Comparison of ENCODE assay signal across 1 cellular context in genomic region chr20:62711703-62712101, GRCh38.
TF ChIP-seq lines count a peak whose summit lies in the region.

No MANE protein-coding gene starts in this region.

TF ChIP-seq in K562, 482 proteins besides CTCF, POLR2A, EP300 and RAD21 (continued from another document):
- no peak for TF ChIP-seq ZBTB40 (IDR thresholded peaks at IDR 0.05)
- TF ChIP-seq ZBTB40 (CRISPR knock-in tag; IDR thresholded peaks at IDR 0.05) = no peak
- no peak for TF ChIP-seq KLF10 (CRISPR knock-in tag; IDR thresholded peaks at IDR 0.05)
- no peak for TF ChIP-seq TAF9B (IDR thresholded peaks at IDR 0.05; ENCODE audit: partially characterized antibody)
- no peak for TF ChIP-seq CREBBP (IDR thresholded peaks at IDR 0.05; ENCODE audit: low read depth, low read length)
- TF ChIP-seq ZNF165 (CRISPR knock-in tag; IDR thresholded peaks at IDR 0.05; ENCODE audit: borderline replicate concordance) = no peak
- no peak for TF ChIP-seq MBD2 (IDR thresholded peaks at IDR 0.05; ENCODE audit: borderline replicate concordance, low read depth)
- no peak for TF ChIP-seq MLLT1 (IDR thresholded peaks at IDR 0.05)
- no peak; the same call in 1 of the 2 replicates for TF ChIP-seq THAP12 (CRISPR knock-in tag; IDR thresholded peaks at IDR 0.05)
- no peak for TF ChIP-seq PKNOX1 (IDR thresholded peaks at IDR 0.05)
- TF ChIP-seq HLTF (IDR thresholded peaks at IDR 0.05) = no peak
- 0 out of 2 replicates have a peak, but pooled peaks have one; percentile 35 for TF ChIP-seq ATF6 (CRISPR knock-in tag; IDR thresholded peaks at IDR 0.05)
- TF ChIP-seq RUNX1 (IDR thresholded peaks at IDR 0.05; ENCODE audit: low read depth) = no peak
- TF ChIP-seq SMARCE1 (IDR thresholded peaks at IDR 0.05) = no peak
- no peak for TF ChIP-seq ZNF408 (CRISPR knock-in tag; IDR thresholded peaks at IDR 0.05; ENCODE audit: low read depth)
- TF ChIP-seq TEAD2 (tag; IDR thresholded peaks at IDR 0.05) = no peak
- TF ChIP-seq REST (CRISPR knock-in tag; IDR thresholded peaks at IDR 0.05; ENCODE audit: low read depth) = no peak
- no peak for TF ChIP-seq NUFIP1 (IDR thresholded peaks at IDR 0.05; ENCODE audit: partially characterized antibody)
- no peak for TF ChIP-seq ZNF274 (IDR thresholded peaks at IDR 0.05; ENCODE audit: borderline replicate concordance, low read depth, low read length)
- no peak for TF ChIP-seq PHTF2 (CRISPR knock-in tag; IDR thresholded peaks at IDR 0.05)
- TF ChIP-seq RBM22 (IDR thresholded peaks at IDR 0.05; ENCODE audit: low read depth, low read length, poor library complexity, severe bottlenecking) = no peak
- TF ChIP-seq ZNF143 (CRISPR knock-in tag; IDR thresholded peaks at IDR 0.05) = no peak
- no peak for TF ChIP-seq GTF2B (IDR thresholded peaks at IDR 0.05; ENCODE audit: extremely low read depth, insufficient read length)
- TF ChIP-seq ZNF134 (CRISPR knock-in tag; conservative IDR thresholded peaks at IDR 0.05) = no peak
- TF ChIP-seq EWSR1 (IDR thresholded peaks at IDR 0.05; ENCODE audit: borderline replicate concordance, low read depth, partially characterized antibody) = no peak
- no peak for TF ChIP-seq MYNN (IDR thresholded peaks at IDR 0.05)
- TF ChIP-seq MYNN (CRISPR knock-in tag; IDR thresholded peaks at IDR 0.05) = no peak
- peak in 1 of 2 experiments; percentile 19; a peak in 1 of 3 replicates for TF ChIP-seq CBX3 (IDR thresholded peaks at IDR 0.05; ENCODE audit: borderline replicate concordance in 1 of 2, low read length in 2 of 2)
- no peak for TF ChIP-seq ZNF830 (CRISPR knock-in tag; IDR thresholded peaks at IDR 0.05)
- TF ChIP-seq PHF21A (IDR thresholded peaks at IDR 0.05; ENCODE audit: borderline replicate concordance, low read depth) = no peak
- TF ChIP-seq NCOA1 (IDR thresholded peaks at IDR 0.05; ENCODE audit: low read depth) = no peak
- TF ChIP-seq SMARCA4 (IDR thresholded peaks at IDR 0.05) = no peak
- TF ChIP-seq SETDB1 (IDR thresholded peaks at IDR 0.05; ENCODE audit: low read length) = no peak
- TF ChIP-seq ZBTB5 (IDR thresholded peaks at IDR 0.05) = no peak
- TF ChIP-seq FOSL1 (tag; conservative IDR thresholded peaks at IDR 0.05) = no peak
- no peak for TF ChIP-seq DIDO1 (tag; IDR thresholded peaks at IDR 0.05; ENCODE audit: low read depth)
- no peak for TF ChIP-seq MCM3 (IDR thresholded peaks at IDR 0.05)
- TF ChIP-seq BCOR (IDR thresholded peaks at IDR 0.05) = no peak
- no peak for TF ChIP-seq TFAM (CRISPR knock-in tag; conservative IDR thresholded peaks at IDR 0.05)
- no peak for TF ChIP-seq LEF1 (IDR thresholded peaks at IDR 0.05)
